Comparison of ENCODE assay signal across 1 cellular context in the genomic region with DNA sequence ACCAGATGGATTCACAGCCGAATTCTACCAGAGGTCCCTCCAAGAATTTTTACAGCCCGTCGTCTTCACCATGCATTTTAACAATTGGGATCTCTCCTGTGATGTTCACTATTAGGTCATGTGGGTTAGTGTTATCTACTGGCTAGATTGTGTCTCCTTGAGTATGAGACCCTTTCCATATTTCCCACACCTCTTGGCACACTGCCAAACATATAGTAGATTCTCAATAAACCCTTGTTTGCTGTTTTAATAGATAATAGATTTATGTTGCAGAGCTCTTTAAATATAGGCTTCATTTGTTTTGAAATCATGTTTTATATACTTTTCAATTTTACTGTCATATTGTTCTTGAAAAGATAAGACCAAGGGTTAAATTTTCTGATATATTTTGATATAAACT.
TF ChIP-seq lines count a peak whose summit lies in the region.

No MANE protein-coding gene starts in this region.

TF ChIP-seq in SK-N-SH treated with all-trans-retinoic acid at 6 μM for 48 hours, 23 proteins besides CTCF, POLR2A, EP300 and RAD21 (continued from another document):
- TF ChIP-seq, protein P1, sequence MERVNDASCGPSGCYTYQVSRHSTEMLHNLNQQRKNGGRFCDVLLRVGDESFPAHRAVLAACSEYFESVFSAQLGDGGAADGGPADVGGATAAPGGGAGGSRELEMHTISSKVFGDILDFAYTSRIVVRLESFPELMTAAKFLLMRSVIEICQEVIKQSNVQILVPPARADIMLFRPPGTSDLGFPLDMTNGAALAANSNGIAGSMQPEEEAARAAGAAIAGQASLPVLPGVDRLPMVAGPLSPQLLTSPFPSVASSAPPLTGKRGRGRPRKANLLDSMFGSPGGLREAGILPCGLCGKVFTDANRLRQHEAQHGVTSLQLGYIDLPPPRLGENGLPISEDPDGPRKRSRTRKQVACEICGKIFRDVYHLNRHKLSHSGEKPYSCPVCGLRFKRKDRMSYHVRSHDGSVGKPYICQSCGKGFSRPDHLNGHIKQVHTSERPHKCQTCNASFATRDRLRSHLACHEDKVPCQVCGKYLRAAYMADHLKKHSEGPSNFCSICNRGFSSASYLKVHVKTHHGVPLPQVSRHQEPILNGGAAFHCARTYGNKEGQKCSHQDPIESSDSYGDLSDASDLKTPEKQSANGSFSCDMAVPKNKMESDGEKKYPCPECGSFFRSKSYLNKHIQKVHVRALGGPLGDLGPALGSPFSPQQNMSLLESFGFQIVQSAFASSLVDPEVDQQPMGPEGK (CRISPR knock-in tag; IDR thresholded peaks at IDR 0.05; ENCODE audit: borderline replicate concordance) = no peak
- TF ChIP-seq CSDC2 (CRISPR knock-in tag; IDR thresholded peaks at IDR 0.05) = no peak
- no peak for TF ChIP-seq PPARA (CRISPR knock-in tag; IDR thresholded peaks at IDR 0.05; ENCODE audit: borderline replicate concordance)
- no peak for TF ChIP-seq BACH2 (CRISPR knock-in tag; IDR thresholded peaks at IDR 0.05; ENCODE audit: borderline replicate concordance)
- TF ChIP-seq GLIS3 (CRISPR knock-in tag; IDR thresholded peaks at IDR 0.05) = no peak
- TF ChIP-seq ZNF565 (CRISPR knock-in tag; conservative IDR thresholded peaks at IDR 0.05; ENCODE audit: low read depth) = no peak
- no peak for TF ChIP-seq ARNTL (CRISPR knock-in tag; IDR thresholded peaks at IDR 0.05; ENCODE audit: borderline replicate concordance, low read depth)
- TF ChIP-seq OSR1 (CRISPR knock-in tag; IDR thresholded peaks at IDR 0.05) = no peak
- no peak for TF ChIP-seq ZNF8 (CRISPR knock-in tag; IDR thresholded peaks at IDR 0.05)
- no peak for TF ChIP-seq TCF4 (CRISPR knock-in tag; IDR thresholded peaks at IDR 0.05; ENCODE audit: borderline replicate concordance)
TF ChIP-seq in SK-N-SH treated with all-trans-retinoic acid at 6 μM for 48 hours: peak in this region for 0.
